Comparison of ENCODE assay signal across 10 cellular contexts in genomic region chr11:62245271-62245753, GRCh38. TPM values are rescaled to one million over a fixed set of nuclear protein-coding genes. Genes with fewer than 3 reads are reported as not detected.
DNase-seq lines count a peak whose midpoint lies in the region; ATAC-seq lines count a peak whose summit lies in the region.
"Had no signal": no experiment of that assay in that cellular context is flagged by ENCODE, and none has a peak within 500 bp of the region (broad histone marks: within the 10 kb centered on the region; RNA-seq: fewer than 3 reads in every experiment).

No MANE protein-coding gene starts in this region.

- no peaks in the 10 kb centered on the region for H3K27me3 ChIP-seq in mesendoderm (ENCODE audit: insufficient read depth, low read length, poor library complexity)
- H3K27me3 ChIP-seq in aorta (ENCODE audit: control insufficient read depth in 1 of 2, insufficient read depth in 2 of 2, low read length in 1 of 2): no peaks in the 10 kb centered on the region

- no peak overlapping the region for H3K9ac ChIP-seq in mesendoderm (ENCODE audit: low read length)

- H3K4me3 ChIP-seq in mesendoderm (ENCODE audit: low read length): no peak overlapping the region
- no peak overlapping the region for H3K4me3 ChIP-seq in aorta (ENCODE audit: low read length in 2 of 2)

- DNase-seq in ELF-1 (ENCODE audit: low read depth, low spot score) (peak; percentile 82), Kasumi-1 (lab: John Stamatoyannopoulos, UW) (peak; percentile 35 to 41), amniotic epithelial cell (ENCODE audit: low read depth) (peak; percentile 53), mesendoderm (peak; percentile 71), aorta (no peak), GM19238 (ENCODE audit: insufficient read length, low spot score) (no peak), NCI-H226 (no peak)

- H3K79me1 ChIP-seq in mesendoderm (ENCODE audit: low read length): no peaks in the 10 kb centered on the region

- WGBS in mesendoderm (ENCODE audit: extremely low coverage, insufficient coverage, low lambda C conversion rate): no CpG with 5 or more reads among the region's 6 CpGs
- WGBS in aorta, 2 donors: 17 to 21% methylated on average over 6 of the region's 6 CpGs

- H4K5ac ChIP-seq in mesendoderm (ENCODE audit: low read length): no peak overlapping the region

- H4K8ac ChIP-seq in mesendoderm (ENCODE audit: low read depth, low read length): no peak overlapping the region

- H3K9me3 ChIP-seq in aorta (ENCODE audit: control insufficient read depth, low read length): peaks cover 1% of the 10 kb centered on the region

- intact Hi-C loops in aorta (cut with DNase I): no loop called here

- H3K56ac ChIP-seq in mesendoderm (ENCODE audit: low read length): no peak overlapping the region

- no peak overlapping the region for H2AK5ac ChIP-seq in mesendoderm (ENCODE audit: low read length)

- no peak overlapping the region for H3K4me2 ChIP-seq in mesendoderm (ENCODE audit: low read length)

- no peak overlapping the region for H2BK5ac ChIP-seq in mesendoderm (ENCODE audit: low read length)

- H3K4me1 ChIP-seq in mesendoderm (ENCODE audit: control insufficient read depth, low read depth, low read length) (no peaks in the 10 kb centered on the region), aorta (ENCODE audit: control insufficient read depth in 1 of 2, insufficient read depth in 2 of 2, low read length in 2 of 2) (no peaks in the 10 kb centered on the region)

- no peak overlapping the region for H2BK120ac ChIP-seq in mesendoderm (ENCODE audit: low read depth, low read length)

- no peak overlapping the region for H3K23ac ChIP-seq in mesendoderm (ENCODE audit: low read length)

- H3K18ac ChIP-seq in mesendoderm (ENCODE audit: low read length): no peak overlapping the region

- no peak overlapping the region for H3K4ac ChIP-seq in mesendoderm (ENCODE audit: low read depth, low read length)

- no peak overlapping the region for H2BK15ac ChIP-seq in mesendoderm (replicated peaks; ENCODE audit: low read depth)

- H3K79me2 ChIP-seq in mesendoderm (ENCODE audit: control insufficient read depth, insufficient read depth, low read length): no peaks in the 10 kb centered on the region

- H3K27ac ChIP-seq in mesendoderm (ENCODE audit: low read depth, low read length) (no peak overlapping the region), aorta (ENCODE audit: low read depth in 1 of 2, low read length in 2 of 2) (no peak overlapping the region)

- ATAC-seq in aorta (ENCODE audit: low FRiP score): no peak
- ATAC-seq in GM21528 (IDR thresholded peaks at IDR 0.05; ENCODE audit: low FRiP score, unreplicated experiment): no peak
- ATAC-seq: stimulated activated memory B cell treated with anti-CD40 and anti-IgM and Interleukin-4, amounts not matched to agents 10 μg/mL and 1 μg/mL and 100 μg/mL, for 72 hours had no signal

- H3K36me3 ChIP-seq in mesendoderm (ENCODE audit: control insufficient read depth, insufficient read depth, low read length) (no peaks in the 10 kb centered on the region), aorta (ENCODE audit: control insufficient read depth in 1 of 2, insufficient read depth in 2 of 2, low read length in 1 of 2) (no peaks in the 10 kb centered on the region)

RNA-seq across cellular contexts. Expression of gene SCGB1D2, which starts 3.3 kb away (rescaled TPM):
- polyA plus RNA-seq in mesendoderm (2013, experiment 1 of 2): not detected
- polyA plus RNA-seq in mesendoderm (2013, experiment 2 of 2): not detected
- total RNA-seq in aorta: not detected
- not detected for polyA plus RNA-seq in aorta
- total RNA-seq: mononuclear cell had no signal

RNA-seq across cellular contexts. Expression of gene SCGB2A2, which starts 24.6 kb away (rescaled TPM):
- not detected for polyA plus RNA-seq in mesendoderm (2013, experiment 1 of 2)
- polyA plus RNA-seq in mesendoderm (2013, experiment 2 of 2): not detected
- total RNA-seq in aorta: not detected
- under 1 TPM in 1 of 2 donors, not detected in 1; 0.38 TPM for polyA plus RNA-seq in aorta
- total RNA-seq: mononuclear cell had no signal

RNA-seq across cellular contexts. Expression of gene SCGB2A1, which starts 36.8 kb away (rescaled TPM):
- not detected for polyA plus RNA-seq in mesendoderm (2013, experiment 1 of 2)
- not detected for polyA plus RNA-seq in mesendoderm (2013, experiment 2 of 2)
- not detected for total RNA-seq in aorta
- not detected for polyA plus RNA-seq in aorta
- total RNA-seq: mononuclear cell had no signal

RNA-seq across cellular contexts. Expression of gene SCGB1D4, which starts 53.6 kb away (rescaled TPM):
- polyA plus RNA-seq in mesendoderm (2013, experiment 1 of 2): not detected
- not detected for polyA plus RNA-seq in mesendoderm (2013, experiment 2 of 2)
- total RNA-seq in aorta: not detected
- polyA plus RNA-seq in aorta: not detected
- total RNA-seq: mononuclear cell had no signal

RNA-seq across cellular contexts. Expression of gene SCGB1D1, which starts 55.3 kb away (rescaled TPM):
- not detected for polyA plus RNA-seq in mesendoderm (2013, experiment 1 of 2)
- not detected for polyA plus RNA-seq in mesendoderm (2013, experiment 2 of 2)
- not detected for total RNA-seq in aorta
- not detected for polyA plus RNA-seq in aorta
- total RNA-seq: mononuclear cell had no signal

Comparison
In these comparisons a context has a peak if more than half of its experiments do, and no peak if none do; other contexts are left out.
1. DNase-seq: peak in ELF-1 (single experiment), Kasumi-1 (2 of 2), amniotic epithelial cell (single experiment) and mesendoderm (single experiment); none in aorta (0 of 2), GM19238 (single experiment) and NCI-H226 (single experiment).